Comparison of ENCODE assay signal across 12 cellular contexts in genomic region chr3:128555098-128555825, GRCh38.
DNase-seq lines count a peak whose midpoint lies in the region; ATAC-seq, FAIRE-seq and TF ChIP-seq lines count a peak whose summit lies in the region.
"Had no signal": no experiment of that assay in that cellular context is flagged by ENCODE, and none has a peak within 500 bp of the region (broad histone marks: within the 10 kb centered on the region; RNA-seq: fewer than 3 reads in every experiment).

No MANE protein-coding gene starts in this region.

- no peaks in the 10 kb centered on the region for H3K79me2 ChIP-seq in H1 (ENCODE audit: control insufficient read depth in 1 of 2, insufficient read depth in 2 of 2, low read length in 2 of 2)

- POLR2A ChIA-PET in H1 (lab: Charles Lee; ENCODE audit: partially characterized antibody), result interaction anchor here (1.3 to 1.4 kb wide), 2 partner anchors 21 to 25 kb away, joined by 3 read pairs; no protein-coding TSS in a partner anchor

- H2BK15ac ChIP-seq in H1 (ENCODE audit: low read length) (no peak overlapping the region), mesenchymal stem cell (ENCODE audit: low read depth, poor library complexity, severe bottlenecking) (peak overlapping the region; percentile 62)

- peaks cover 9% of the 10 kb centered on the region for H3K4me1 Mint-ChIP-seq in activated CD4-positive, alpha-beta T cell treated with anti-CD3 and anti-CD28 coated beads, Interleukin-2, amount 10 ng/mL, durations not matched to agents 24 days and 14 days
- H3K4me1 Mint-ChIP-seq: neural crest cell had no signal

- no peak overlapping the region for H3K56ac ChIP-seq in H1 (replicated peaks; ENCODE audit: insufficient read length, low read depth, low read length)

- peak in 1 of 2 experiments; percentile 21; a peak in 1 of 3 replicates for TF ChIP-seq POLR2A in H1 (IDR thresholded peaks at IDR 0.05; ENCODE audit: control extremely low read depth in 1 of 2, low read depth in 2 of 2, low read length in 2 of 2)
- no peak for TF ChIP-seq POLR2A in thyroid gland (IDR thresholded peaks at IDR 0.05)

- TF ChIP-seq CTCF in H1 (IDR thresholded peaks at IDR 0.05; ENCODE audit: control extremely low read depth in 1 of 3, insufficient read depth in 1 of 3, low read depth in 1 of 3, low read length in 3 of 3) (no peak), thyroid gland (IDR thresholded peaks at IDR 0.05) (no peak), foreskin fibroblast (IDR thresholded peaks at IDR 0.05; ENCODE audit: low read depth, low read length) (no peak)

- intact Hi-C loops in activated CD4-positive, alpha-beta T cell treated with anti-CD3 and anti-CD28 coated beads, Interleukin-2, amount 10 ng/mL, durations not matched to agents 24 days and 14 days (cut with micrococcal nuclease), result no loop called here
- intact Hi-C loops in thyroid gland (cut with DNase I), result no loop called here

- H2AK5ac ChIP-seq in H1 (ENCODE audit: low read depth, low read length) (no peak overlapping the region), mesenchymal stem cell (ENCODE audit: low read length, severe bottlenecking) (no peak overlapping the region)

- H2BK20ac ChIP-seq in H1 (ENCODE audit: low read length), result peak overlapping the region; percentile 43; the same call in 1 of the 2 replicates

- H3K36me3 Mint-ChIP-seq in activated CD4-positive, alpha-beta T cell treated with anti-CD3 and anti-CD28 coated beads, Interleukin-2, amount 10 ng/mL, durations not matched to agents 24 days and 14 days (ENCODE audit: low read depth), result no peaks in the 10 kb centered on the region

- H3K27me3 Mint-ChIP-seq in activated CD4-positive, alpha-beta T cell treated with anti-CD3 and anti-CD28 coated beads, Interleukin-2, amount 10 ng/mL, durations not matched to agents 24 days and 14 days, result peaks cover 47% of the 10 kb centered on the region

- H2BK120ac ChIP-seq in H1 (replicated peaks; ENCODE audit: low read depth, low read length), result no peak overlapping the region
- H2BK120ac ChIP-seq in mesenchymal stem cell (ENCODE audit: low read depth, low read length), result no peak overlapping the region

- H3K27me3 ChIP-seq in H1 (replicated peaks in 1 of 4; ENCODE audit: control insufficient read depth in 3 of 4, extremely low read depth in 1 of 4, insufficient read depth in 3 of 4, low read length in 3 of 4) (peaks cover 0 to 30% (median 27%) of the 10 kb centered on the region in 4 experiments; a peak in 6 of 7 replicates), mesenchymal stem cell (ENCODE audit: control insufficient read depth in 1 of 2, insufficient read depth in 1 of 2, low read length in 2 of 2) (peaks cover 63 to 64% of the 10 kb centered on the region in 2 experiments), thyroid gland (no peaks in the 10 kb centered on the region)

- H4K20me1 ChIP-seq in H1 (replicated peaks in 1 of 2; ENCODE audit: control insufficient read depth in 1 of 2, insufficient read depth in 2 of 2, low read length in 2 of 2), result no peaks in the 10 kb centered on the region

- H3K4me3 Mint-ChIP-seq in activated CD4-positive, alpha-beta T cell treated with anti-CD3 and anti-CD28 coated beads, Interleukin-2, amount 10 ng/mL, durations not matched to agents 24 days and 14 days, result peak overlapping the region; percentile 17
- H3K4me3 Mint-ChIP-seq: neural crest cell had no signal

- peak overlapping the region; percentile 25 for H3K18ac ChIP-seq in H1 (ENCODE audit: extremely low read depth, low read length)
- H3K18ac ChIP-seq in mesenchymal stem cell (ENCODE audit: low read depth in 1 of 2, low read length in 2 of 2), result peak overlapping the region in 1 of 2 experiments; percentile 62

- H3K9ac ChIP-seq in H1 (replicated peaks in 1 of 4; ENCODE audit: extremely low read depth in 1 of 4, low read depth in 3 of 4, low read length in 3 of 4) (peak overlapping the region in 2 of 4 experiments; percentile 38 to 54; a peak in 3 of 7 replicates), mesenchymal stem cell (ENCODE audit: low read length) (no peak overlapping the region)

- CTCF ChIA-PET in H1 (lab: Charles Lee; ENCODE audit: partially characterized antibody), result interaction anchor here (1.7 kb wide), 1 partner anchor 16 kb away, joined by 6 read pairs; no protein-coding TSS in a partner anchor

- H3K23me2 ChIP-seq in H1 (ENCODE audit: low read depth, low read length), result peaks cover 2% of the 10 kb centered on the region; the same call in 1 of the 2 replicates

- no peaks in the 10 kb centered on the region for H3K9me3 Mint-ChIP-seq in activated CD4-positive, alpha-beta T cell treated with anti-CD3 and anti-CD28 coated beads, Interleukin-2, amount 10 ng/mL, durations not matched to agents 24 days and 14 days
- H3K9me3 Mint-ChIP-seq: neural crest cell had no signal

- H4K8ac ChIP-seq in H1 (ENCODE audit: extremely low read depth, insufficient read depth, low read length) (peak overlapping the region; percentile 90), mesenchymal stem cell (ENCODE audit: low read length) (peak overlapping the region; percentile 68)

- H4K91ac ChIP-seq in H1 (replicated peaks; ENCODE audit: insufficient read length, low read length) (no peak overlapping the region), mesenchymal stem cell (ENCODE audit: low read length) (peak overlapping the region; percentile 56)

- TF ChIP-seq EP300 in H1 (IDR thresholded peaks at IDR 0.05; ENCODE audit: borderline replicate concordance in 1 of 2, low read depth in 2 of 2, low read length in 2 of 2), result no peak

- H3K9me3 ChIP-seq in H1 (ENCODE audit: insufficient read depth in 2 of 2, low read depth in 1 of 2, low read length in 1 of 2) (no peaks in the 10 kb centered on the region), mesenchymal stem cell (ENCODE audit: control insufficient read depth, low read length) (no peaks in the 10 kb centered on the region), thyroid gland (no peaks in the 10 kb centered on the region)

- H3K79me1 ChIP-seq in H1 (ENCODE audit: low read depth, low read length) (no peaks in the 10 kb centered on the region), mesenchymal stem cell (replicated peaks; ENCODE audit: low read length, poor library complexity, severe bottlenecking) (no peaks in the 10 kb centered on the region)

- H4K5ac ChIP-seq in H1 (ENCODE audit: insufficient read length, low read depth, low read length), result no peak overlapping the region

- H3K4me1 ChIP-seq in H1 (replicated peaks in 1 of 4; ENCODE audit: control insufficient read depth in 3 of 4, insufficient read depth in 4 of 4, low read length in 3 of 4), result peaks cover 0 to 10% (median 7%) of the 10 kb centered on the region in 4 experiments; a peak in 6 of 7 replicates
- peaks cover 10% of the 10 kb centered on the region for H3K4me1 ChIP-seq in mesenchymal stem cell (ENCODE audit: control insufficient read depth, insufficient read depth, low read depth, low read length)
- peaks cover 0 to 12% of the 10 kb centered on the region in 2 donors for H3K4me1 ChIP-seq in thyroid gland

- WGBS in H1 (ENCODE audit: extremely low coverage in 1 of 2, insufficient coverage in 1 of 2, insufficient read length in 1 of 2, insufficient replicate concordance in 2 of 2, low coverage in 1 of 2, low lambda C conversion rate in 2 of 2, missing lambda C conversion rate in 1 of 2), 2 experiments, result 9% methylated on average over 35 of the region's 68 CpGs; no CpG with 5 or more reads in 1 of the 2 experiments
- 11% methylated on average over 54 of the region's 68 CpGs for WGBS in mesenchymal stem cell
- 3 to 15% methylated on average over 5 to 7 of the region's 68 CpGs for WGBS in thyroid gland, 2 donors

- peak overlapping the region; percentile 26; the same call in 1 of the 2 replicates for H2AFZ ChIP-seq in H1 (ENCODE audit: low read length)
- peak overlapping the region; percentile 36 for H2AFZ ChIP-seq in mesenchymal stem cell (ENCODE audit: low read depth, low read length)

- FAIRE-seq in H1 (lab: Jason Lieb, UNC), result no peak
- FAIRE-seq: H54 had no signal

- H3K14ac ChIP-seq in H1 (ENCODE audit: insufficient read length) (no peak overlapping the region), mesenchymal stem cell (ENCODE audit: low read length in 2 of 2) (no peak overlapping the region)

- H3K4me3 ChIP-seq in H1 (ENCODE audit: extremely low read depth in 1 of 4, insufficient read depth in 2 of 4, low read depth in 3 of 4, low read length in 4 of 4) (peak overlapping the region; percentile 24 to 67 (median 56)), mesenchymal stem cell (ENCODE audit: insufficient read depth in 1 of 2, low read depth in 1 of 2, low read length in 2 of 2) (no peak overlapping the region), thyroid gland (replicated peaks in 1 of 3) (no peak overlapping the region), foreskin fibroblast (ENCODE audit: low read depth in 1 of 2, low read length in 2 of 2) (no peak overlapping the region)

- H2BK12ac ChIP-seq in H1 (ENCODE audit: low read depth, low read length) (peak overlapping the region; percentile 20; the same call in 1 of the 2 replicates), mesenchymal stem cell (ENCODE audit: low read length in 2 of 2) (peak overlapping the region in 1 of 2 experiments; percentile 23)

- H3K27ac Mint-ChIP-seq in activated CD4-positive, alpha-beta T cell treated with anti-CD3 and anti-CD28 coated beads, Interleukin-2, amount 10 ng/mL, durations not matched to agents 24 days and 14 days, result no peak overlapping the region

- H3K23ac ChIP-seq in H1 (ENCODE audit: insufficient read length) (no peak overlapping the region), mesenchymal stem cell (ENCODE audit: low read length in 2 of 2) (peak overlapping the region in 1 of 2 experiments; percentile 67)

- no peak for TF ChIP-seq RAD21 in H1 (IDR thresholded peaks at IDR 0.05 in 1 of 2, conservative IDR thresholded peaks at IDR 0.05 in 1 of 2; ENCODE audit: low read depth in 2 of 2, low read length in 2 of 2)

- peak overlapping the region; percentile 4; the same call in 1 of the 2 replicates for H2BK5ac ChIP-seq in H1 (ENCODE audit: low read depth, low read length)
- no peak overlapping the region for H2BK5ac ChIP-seq in mesenchymal stem cell (ENCODE audit: low read depth, low read length, poor library complexity, severe bottlenecking)

- H3K4ac ChIP-seq in H1 (replicated peaks; ENCODE audit: insufficient read length, low read depth, low read length), result no peak overlapping the region
- H3K4ac ChIP-seq in mesenchymal stem cell (ENCODE audit: low read depth in 1 of 2, low read length in 2 of 2), result no peak overlapping the region

- ATAC-seq in HG02840 (IDR thresholded peaks at IDR 0.05; ENCODE audit: low FRiP score, unreplicated experiment), result no peak

- peak; percentile 64 for DNase-seq in activated CD4-positive, alpha-beta T cell treated with anti-CD3 and anti-CD28 coated beads, Interleukin-2, amount 10 ng/mL, durations not matched to agents 24 days and 14 days
- DNase-seq in activated CD4-positive, alpha-beta T cell treated with anti-CD3 and anti-CD28 coated beads for 48 hours, result no peak
- DNase-seq in H1 (ENCODE audit: low read depth in 1 of 2, low spot score in 2 of 2), result peak in 1 of 2 experiments; percentile 66
- no peak for DNase-seq in mesenchymal stem cell
- peak; percentile 36 to 45 for DNase-seq in thyroid gland
- no peak for DNase-seq in AG08395 (ENCODE audit: low spot score)
- DNase-seq in foreskin fibroblast, result no peak
- DNase-seq: cerebellar nuclear complex, GDM1 had no signal

- no peaks in the 10 kb centered on the region for H3K36me3 ChIP-seq in H1 (ENCODE audit: control insufficient read depth in 2 of 4, insufficient read depth in 4 of 4, low read length in 3 of 4)
- no peaks in the 10 kb centered on the region for H3K36me3 ChIP-seq in mesenchymal stem cell (ENCODE audit: control insufficient read depth in 1 of 2, insufficient read depth in 2 of 2, low read depth in 1 of 2, low read length in 2 of 2)
- H3K36me3 ChIP-seq in thyroid gland, result no peaks in the 10 kb centered on the region

- H3K27ac ChIP-seq in H1 (ENCODE audit: low read depth, low read length) (no peak overlapping the region), mesenchymal stem cell (ENCODE audit: low read length, poor library complexity, severe bottlenecking) (no peak overlapping the region), thyroid gland (peak overlapping the region; percentile 22 to 38 (median 23))

- H3K4me2 ChIP-seq in H1 (ENCODE audit: insufficient read depth in 1 of 2, low read depth in 2 of 2, low read length in 2 of 2), result peak overlapping the region; percentile 66 to 79
- H3K4me2 ChIP-seq in mesenchymal stem cell (ENCODE audit: low read length, poor library complexity, severe bottlenecking), result no peak overlapping the region

Comparison
In these comparisons a context has a peak if more than half of its experiments do, and no peak if none do; other contexts are left out.
1. DNase-seq: peak in activated CD4-positive, alpha-beta T cell treated with anti-CD3 and anti-CD28 coated beads, Interleukin-2, amount 10 ng/mL, durations not matched to agents 24 days and 14 days (single experiment) and thyroid gland (2 of 2); none in activated CD4-positive, alpha-beta T cell treated with anti-CD3 and anti-CD28 coated beads for 48 hours (single experiment), mesenchymal stem cell (single experiment), AG08395 (single experiment) and foreskin fibroblast (0 of 2).
2. H3K27ac ChIP-seq: peak in thyroid gland (3 of 3); none in H1 (single experiment) and mesenchymal stem cell (single experiment).
3. H3K4me3 ChIP-seq: peak in H1 (4 of 4); none in mesenchymal stem cell (0 of 2), thyroid gland (0 of 3) and foreskin fibroblast (0 of 2).